Comparison of ENCODE assay signal across 16 cellular contexts in genomic region chr19:42791142-42791541, GRCh38. TPM values are rescaled to one million over a fixed set of nuclear protein-coding genes. Genes with fewer than 3 reads are reported as not detected.
DNase-seq lines count a peak whose midpoint lies in the region; ATAC-seq, FAIRE-seq and TF ChIP-seq lines count a peak whose summit lies in the region.
"Not testable (repeated sequence)": the region's sequence is repeated elsewhere in the genome, so short reads cannot be mapped to it uniquely, and the experiment has no call there.
"Had no signal": no experiment of that assay in that cellular context is flagged by ENCODE, and none has a peak within 500 bp of the region (broad histone marks: within the 10 kb centered on the region; RNA-seq: fewer than 3 reads in every experiment).

No MANE protein-coding gene starts in this region.

- H3K27me3 ChIP-seq in DND-41 (ENCODE audit: insufficient read depth, low read length, poor library complexity); astrocyte (ENCODE audit: insufficient read depth, low read length): not testable (repeated sequence)

- ATAC-seq in DND-41 (ENCODE audit: insufficient read depth, low read depth): not testable (repeated sequence)

- H3K9ac ChIP-seq in DND-41 (ENCODE audit: low read depth, low read length); astrocyte (ENCODE audit: low read length): not testable (repeated sequence)

- peaks cover 13% of the 10 kb centered on the region for H3K9me3 Mint-ChIP-seq in astrocyte (ENCODE audit: unreplicated experiment)

- not testable (repeated sequence) for H3K27ac ChIP-seq in DND-41 (ENCODE audit: low read length); astrocyte (ENCODE audit: low read depth, low read length)

- H4K20me1 ChIP-seq in DND-41 (ENCODE audit: insufficient read depth, low read length); astrocyte (ENCODE audit: insufficient read depth, low read length): not testable (repeated sequence)

- TF ChIP-seq CTCF in DND-41 (IDR thresholded peaks at IDR 0.05; ENCODE audit: borderline replicate concordance, extremely low read depth, low read length, poor library complexity, severe bottlenecking) (peak; percentile 18), astrocyte (IDR thresholded peaks at IDR 0.05; ENCODE audit: insufficient read depth, low read depth, low read length) (peak; percentile 35), epithelial cell of esophagus (IDR thresholded peaks at IDR 0.05; ENCODE audit: insufficient read depth, low read depth, low read length, missing control alignments) (peak; percentile 50)

- not testable (repeated sequence) for H3K27ac Mint-ChIP-seq in astrocyte (ENCODE audit: unreplicated experiment)

- H3K9me3 ChIP-seq in DND-41 (ENCODE audit: insufficient read depth, low read length, severe bottlenecking): peaks cover 19% of the 10 kb centered on the region
- not testable (repeated sequence) for H3K9me3 ChIP-seq in astrocyte (ENCODE audit: insufficient read depth, low read depth, low read length)

- not testable (repeated sequence) for H3K4me3 Mint-ChIP-seq in astrocyte (ENCODE audit: unreplicated experiment)

- H3K4me2 ChIP-seq in DND-41 (ENCODE audit: insufficient read depth, low read length); astrocyte (ENCODE audit: low read length): not testable (repeated sequence)

- not testable (repeated sequence) for TF ChIP-seq POLR2A in H54 (IDR thresholded peaks at IDR 0.05; ENCODE audit: low read depth, low read length)

- not testable (repeated sequence) for H3K36me3 ChIP-seq in DND-41 (ENCODE audit: insufficient read depth, low read length); astrocyte (ENCODE audit: insufficient read depth, low read length)

- H3K4me3 ChIP-seq in DND-41 (ENCODE audit: low read depth in 1 of 2, low read length in 2 of 2); astrocyte (ENCODE audit: insufficient read depth, low read depth, low read length); epithelial cell of esophagus (ENCODE audit: low read length): not testable (repeated sequence)

- H2AFZ ChIP-seq in DND-41 (ENCODE audit: low read depth, low read length); astrocyte (ENCODE audit: low read depth, low read length): not testable (repeated sequence)

- H3K4me1 Mint-ChIP-seq in astrocyte (ENCODE audit: low read depth, unreplicated experiment): not testable (repeated sequence)

- H3K79me2 ChIP-seq in DND-41 (ENCODE audit: insufficient read depth, low read length); astrocyte (ENCODE audit: insufficient read depth, low read length): not testable (repeated sequence)

- FAIRE-seq in H54 (lab: Jason Lieb, UNC): peak; percentile 38
- FAIRE-seq in astrocyte (lab: Jason Lieb, UNC): not testable (repeated sequence)

- DNase-seq in A172 (ENCODE audit: low spot score) (peak; percentile 55), H54 (ENCODE audit: insufficient read length, low spot score) (peak; percentile 6), M059J (ENCODE audit: low read depth) (peak; percentile 25), OCI-M1 (lab: John Stamatoyannopoulos, UW) (peak; percentile 30), epithelial cell of esophagus (ENCODE audit: low read depth) (peak; percentile 36), hepatic stellate cell (ENCODE audit: low spot score) (peak; percentile 3)
- not testable (repeated sequence) for DNase-seq in DND-41; astrocyte (ENCODE audit: low read depth)

- not testable (repeated sequence) for H3K4me1 ChIP-seq in DND-41 (ENCODE audit: insufficient read depth, low read length); astrocyte (ENCODE audit: insufficient read depth, low read length)

- not testable (repeated sequence) for H3K27me3 Mint-ChIP-seq in astrocyte (ENCODE audit: low read depth, unreplicated experiment)

- not testable (repeated sequence) for H3K36me3 Mint-ChIP-seq in astrocyte (ENCODE audit: low read depth, unreplicated experiment)

RNA-seq across cellular contexts. Expression of gene PSG8, which starts 25.7 kb away (rescaled TPM):
- not detected in 2 replicates for total RNA-seq in A172 (2014; rRNA removed; shearing (Covaris generic))
- 1.9 TPM in 1 of 2 replicates, not detected in the other for total RNA-seq in M059J (2014; rRNA removed; shearing (Covaris generic))
- total RNA-seq in astrocyte: not detected in 2 replicates
- total RNA-seq: activated B cell treated with CpG ODN at 0.5 μM for 24 hours; activated CD4-positive, alpha-beta memory T cell treated with anti-CD3 and anti-CD28 coated beads, Interleukin-2, amount 10 ng/mL, durations not matched to agents 7 days and 5 days; ascending aorta; CD8-positive, alpha-beta memory T cell; hepatocyte; naive thymus-derived CD4-positive, alpha-beta T cell; osteocyte; thoracic aorta had no signal

RNA-seq across cellular contexts. Expression of gene PSG3, which starts 50.9 kb away (rescaled TPM):
- total RNA-seq in A172 (2014; rRNA removed; shearing (Covaris generic)): not detected in 2 replicates
- 0.64 and 0.84 TPM in 2 replicates for total RNA-seq in M059J (2014; rRNA removed; shearing (Covaris generic))
- 0.34 and 0.48 TPM in 2 replicates for total RNA-seq in astrocyte
- total RNA-seq: activated B cell treated with CpG ODN at 0.5 μM for 24 hours; activated CD4-positive, alpha-beta memory T cell treated with anti-CD3 and anti-CD28 coated beads, Interleukin-2, amount 10 ng/mL, durations not matched to agents 7 days and 5 days; ascending aorta; CD8-positive, alpha-beta memory T cell; hepatocyte; osteocyte; thoracic aorta had no signal
